In genomic region chr5:71757590-71758543, GRCh38 we compare ENCODE assay signal across 8 cellular contexts. TPM values are rescaled to one million over a fixed set of nuclear protein-coding genes. Genes with fewer than 3 reads are reported as not detected.
DNase-seq lines count a peak whose midpoint lies in the region; ATAC-seq and TF ChIP-seq lines count a peak whose summit lies in the region.

No MANE protein-coding gene starts in this region.

- DNase-seq in Ammon's horn (ENCODE audit: low spot score) (peak; percentile 86), NOMO-1 treated with DMSO at 0.1 percent for 48 hours (lab: John Stamatoyannopoulos, UW; ENCODE audit: unreplicated experiment) (peak; percentile 32), fibroblast of villous mesenchyme (ENCODE audit: low read depth) (peak; percentile 74), non-pigmented ciliary epithelial cell (ENCODE audit: low read depth) (peak; percentile 43), uterus (peak; percentile 30 to 35)
- peak; percentile 17 for DNase-seq in activated T-helper 1 cell treated with anti-CD3 and anti-CD28 coated beads, Interleukin-12 subunit alpha, Interleukin-12 subunit beta, Interleukin-2, Interleukin-4 antibody, amounts not matched to agents 30 ng/mL and 10 ng/mL and 1 ng/mL, durations not matched to agents 14 hours and 24 hours and 36 hours (ENCODE audit: low spot score)

- no peaks in the 10 kb centered on the region for H3K36me3 ChIP-seq in uterus

- H3K4me1 ChIP-seq in uterus = no peaks in the 10 kb centered on the region

- H3K4me1 Mint-ChIP-seq in activated T-helper 1 cell treated with anti-CD3 and anti-CD28 coated beads, Interleukin-12 subunit alpha, Interleukin-12 subunit beta, Interleukin-2, Interleukin-4 antibody, amounts not matched to agents 30 ng/mL and 10 ng/mL and 1 ng/mL, durations not matched to agents 14 hours and 24 hours and 36 hours (ENCODE audit: low read depth) = peaks cover 6% of the 10 kb centered on the region

- intact Hi-C loops in activated T-helper 1 cell treated with anti-CD3 and anti-CD28 coated beads, Interleukin-12 subunit alpha, Interleukin-12 subunit beta, Interleukin-2, Interleukin-4 antibody, amounts not matched to agents 30 ng/mL and 10 ng/mL and 1 ng/mL, durations not matched to agents 14 hours and 24 hours and 36 hours (cut with micrococcal nuclease) = loop anchor here (5.0 to 10.0 kb wide), 3 partner anchors 226 to 301 kb away; partner anchors contain the start of gene BDP1
- intact Hi-C loops in uterus (cut with DNase I; ENCODE audit: low total_unique reads) = no loop called here

- H3K4me3 ChIP-seq in fibroblast of villous mesenchyme (ENCODE audit: low read depth, low read length) (peak overlapping the region; percentile 24), uterus (no peak overlapping the region)

- peak; percentile 83 for TF ChIP-seq CTCF in fibroblast of villous mesenchyme (IDR thresholded peaks at IDR 0.05; ENCODE audit: insufficient read depth, low read depth, low read length)
- peak; percentile 49 to 69 (median 58) for TF ChIP-seq CTCF in uterus (IDR thresholded peaks at IDR 0.05)

- no peaks in the 10 kb centered on the region for H3K36me3 Mint-ChIP-seq in activated T-helper 1 cell treated with anti-CD3 and anti-CD28 coated beads, Interleukin-12 subunit alpha, Interleukin-12 subunit beta, Interleukin-2, Interleukin-4 antibody, amounts not matched to agents 30 ng/mL and 10 ng/mL and 1 ng/mL, durations not matched to agents 14 hours and 24 hours and 36 hours (ENCODE audit: low read depth)

- H3K27ac Mint-ChIP-seq in activated T-helper 1 cell treated with anti-CD3 and anti-CD28 coated beads, Interleukin-12 subunit alpha, Interleukin-12 subunit beta, Interleukin-2, Interleukin-4 antibody, amounts not matched to agents 30 ng/mL and 10 ng/mL and 1 ng/mL, durations not matched to agents 14 hours and 24 hours and 36 hours = no peak overlapping the region

- no peaks in the 10 kb centered on the region for H3K9me3 ChIP-seq in uterus

- H3K9me3 Mint-ChIP-seq in activated T-helper 1 cell treated with anti-CD3 and anti-CD28 coated beads, Interleukin-12 subunit alpha, Interleukin-12 subunit beta, Interleukin-2, Interleukin-4 antibody, amounts not matched to agents 30 ng/mL and 10 ng/mL and 1 ng/mL, durations not matched to agents 14 hours and 24 hours and 36 hours = no peaks in the 10 kb centered on the region

- H3K27me3 Mint-ChIP-seq in activated T-helper 1 cell treated with anti-CD3 and anti-CD28 coated beads, Interleukin-12 subunit alpha, Interleukin-12 subunit beta, Interleukin-2, Interleukin-4 antibody, amounts not matched to agents 30 ng/mL and 10 ng/mL and 1 ng/mL, durations not matched to agents 14 hours and 24 hours and 36 hours (ENCODE audit: insufficient read depth) = peaks cover 4% of the 10 kb centered on the region

- no peaks in the 10 kb centered on the region for H3K27me3 ChIP-seq in uterus

- ATAC-seq in GM18867 (IDR thresholded peaks at IDR 0.05; ENCODE audit: unreplicated experiment) (peak; percentile 94), HG03432 (IDR thresholded peaks at IDR 0.05; ENCODE audit: unreplicated experiment) (peak; percentile 91)

- H3K4me3 Mint-ChIP-seq in activated T-helper 1 cell treated with anti-CD3 and anti-CD28 coated beads, Interleukin-12 subunit alpha, Interleukin-12 subunit beta, Interleukin-2, Interleukin-4 antibody, amounts not matched to agents 30 ng/mL and 10 ng/mL and 1 ng/mL, durations not matched to agents 14 hours and 24 hours and 36 hours = no peak overlapping the region

- TF ChIP-seq POLR2A in uterus (IDR thresholded peaks at IDR 0.05) = no peak

- no peak overlapping the region for H3K27ac ChIP-seq in uterus

RNA-seq across cellular contexts. Expression of gene CARTPT, which starts 38.8 kb away (rescaled TPM):
- total RNA-seq in activated T-helper 1 cell treated with anti-CD3 and anti-CD28 coated beads, Interleukin-12 subunit alpha, Interleukin-12 subunit beta, Interleukin-2, Interleukin-4 antibody, amounts not matched to agents 30 ng/mL and 10 ng/mL and 1 ng/mL, durations not matched to agents 14 hours and 24 hours and 36 hours = not detected in 2 replicates
- not detected in 2 replicates for total RNA-seq in fibroblast of villous mesenchyme
- not detected for total RNA-seq in uterus

Comparison
In these comparisons a context has a peak if more than half of its experiments do, and no peak if none do; other contexts are left out.
1. DNase-seq: peak in every context shown above with its lines; median percentile 86 in Ammon's horn; 74 in fibroblast of villous mesenchyme; 43 in non-pigmented ciliary epithelial cell; 32 in uterus; 32 in NOMO-1 treated with DMSO at 0.1 percent for 48 hours; 17 in activated T-helper 1 cell treated with anti-CD3 and anti-CD28 coated beads, Interleukin-12 subunit alpha, Interleukin-12 subunit beta, Interleukin-2, Interleukin-4 antibody, amounts not matched to agents 30 ng/mL and 10 ng/mL and 1 ng/mL, durations not matched to agents 14 hours and 24 hours and 36 hours.